8 cellular contexts compared by ENCODE assay signal in the genomic region with DNA sequence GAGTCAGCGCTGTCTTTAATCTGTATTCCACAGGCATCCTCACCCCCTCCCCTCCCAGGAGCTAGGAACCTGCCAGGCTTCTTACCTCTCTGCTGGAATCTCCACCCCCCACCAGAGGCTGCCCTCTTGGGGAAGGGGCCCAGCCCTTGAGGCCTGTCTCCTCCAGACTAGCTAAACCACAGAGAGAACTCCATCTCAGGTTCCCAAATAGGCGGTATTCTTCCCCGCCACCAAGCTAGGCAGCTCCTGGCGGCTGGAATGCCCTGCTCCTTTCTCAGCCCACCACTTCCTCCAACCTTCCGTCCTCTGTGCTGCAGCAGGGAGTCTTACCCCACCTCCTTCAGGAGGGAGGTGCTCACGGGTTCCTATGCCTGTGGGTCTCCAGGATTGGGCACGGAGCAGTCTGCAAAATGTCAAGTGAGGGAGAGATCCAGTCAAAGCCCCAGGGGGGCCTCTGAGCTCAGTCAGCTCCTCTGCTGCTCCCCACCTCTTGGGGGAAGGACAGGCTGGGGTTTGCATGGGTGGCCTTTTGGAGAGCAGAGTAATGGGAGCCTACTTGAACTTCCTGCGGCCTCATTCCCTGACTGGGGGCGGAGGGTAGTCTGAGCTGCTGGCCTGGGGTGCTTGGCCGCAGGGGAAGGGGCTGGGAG. TPM values are rescaled to one million over a fixed set of nuclear protein-coding genes. Genes with fewer than 3 reads are reported as not detected.
DNase-seq lines count a peak whose midpoint lies in the region; ATAC-seq lines count a peak whose summit lies in the region.

No MANE protein-coding gene starts in this region.

- no peak for ATAC-seq in naive thymus-derived CD8-positive, alpha-beta T cell
- ATAC-seq in HG03354 (IDR thresholded peaks at IDR 0.05; ENCODE audit: poor library complexity, severe bottlenecking, unreplicated experiment), result no peak
- ATAC-seq in GM18498 (IDR thresholded peaks at IDR 0.05; ENCODE audit: unreplicated experiment), result no peak

- peaks cover 10% of the 10 kb centered on the region for H3K36me3 Mint-ChIP-seq in dendritic cell treated with granulocyte-macrophage colony-stimulating factor and Interleukin-4, amounts not matched to agents 40 ng/mL and 50 ng/mL, for 4 days (ENCODE audit: low read depth)
- H3K36me3 Mint-ChIP-seq in naive thymus-derived CD8-positive, alpha-beta T cell, result no peaks in the 10 kb centered on the region

- H3K4me1 ChIP-seq in Karpas-422 (ENCODE audit: low read length), result peaks cover 77% of the 10 kb centered on the region
- H3K4me1 ChIP-seq in GM23248 (ENCODE audit: insufficient read depth), result peaks cover 9% of the 10 kb centered on the region; the same call in 1 of the 2 replicates

- H3K27me3 ChIP-seq in Karpas-422 (ENCODE audit: low read length), result no peaks in the 10 kb centered on the region
- H3K27me3 ChIP-seq in GM23248 (replicated peaks; ENCODE audit: insufficient read depth), result no peaks in the 10 kb centered on the region

- H2AFZ ChIP-seq in Karpas-422 (ENCODE audit: low read length) (no peak overlapping the region), GM23248 (no peak overlapping the region)

- WGBS in GM23248 (ENCODE audit: low coverage in 1 of 2, low lambda C conversion rate in 2 of 2, missing lambda C conversion rate in 2 of 2), 2 experiments, result 82 to 88% methylated on average over 7 to 10 of the region's 10 CpGs

- H3K9me3 Mint-ChIP-seq in dendritic cell treated with granulocyte-macrophage colony-stimulating factor and Interleukin-4, amounts not matched to agents 40 ng/mL and 50 ng/mL, for 4 days, result no peaks in the 10 kb centered on the region
- no peaks in the 10 kb centered on the region for H3K9me3 Mint-ChIP-seq in naive thymus-derived CD8-positive, alpha-beta T cell

- H3K36me3 ChIP-seq in Karpas-422 (ENCODE audit: insufficient read depth, low read length) (no peaks in the 10 kb centered on the region), GM23248 (ENCODE audit: low read depth) (no peaks in the 10 kb centered on the region)

- peak overlapping the region; percentile 66 for H3K4me3 ChIP-seq in Karpas-422 (ENCODE audit: low read length)
- H3K4me3 ChIP-seq in GM23248, result no peak overlapping the region

- peak overlapping the region; percentile 100 for H3K27ac ChIP-seq in Karpas-422 (ENCODE audit: low read length)
- no peak overlapping the region for H3K27ac ChIP-seq in GM23248

- H3K27me3 Mint-ChIP-seq in dendritic cell treated with granulocyte-macrophage colony-stimulating factor and Interleukin-4, amounts not matched to agents 40 ng/mL and 50 ng/mL, for 4 days, result peaks cover 56% of the 10 kb centered on the region
- H3K27me3 Mint-ChIP-seq in naive thymus-derived CD8-positive, alpha-beta T cell, result no peaks in the 10 kb centered on the region

- H3K4me2 ChIP-seq in Karpas-422 (ENCODE audit: low read depth, low read length, poor library complexity, severe bottlenecking), result peak overlapping the region; percentile 88
- no peak overlapping the region for H3K4me2 ChIP-seq in GM23248 (ENCODE audit: unreplicated experiment)

- in situ Hi-C loops in GM23248 (cut with MboI), result no loop called here

- H4K20me1 ChIP-seq in Karpas-422 (ENCODE audit: insufficient read depth, low read depth, low read length) (no peaks in the 10 kb centered on the region), GM23248 (ENCODE audit: insufficient read depth) (no peaks in the 10 kb centered on the region)

- intact Hi-C loops in dendritic cell treated with granulocyte-macrophage colony-stimulating factor and Interleukin-4, amounts not matched to agents 40 ng/mL and 50 ng/mL, for 4 days (cut with micrococcal nuclease), result loop anchor here (10.0 kb wide), 1 partner anchor 56 kb away; no protein-coding TSS in a partner anchor

- peak overlapping the region; percentile 79 for H3K9ac ChIP-seq in Karpas-422 (ENCODE audit: low read length)
- H3K9ac ChIP-seq in GM23248, result no peak overlapping the region

- H3F3A ChIP-seq in GM23248 (ENCODE audit: insufficient read depth), result no peaks in the 10 kb centered on the region; the same call in 1 of the 2 replicates

- POLR2A ChIA-PET in naive thymus-derived CD8-positive, alpha-beta T cell (lab: Charles Lee), result interaction anchor here (0.6 to 8.0 kb wide), 11 partner anchors 11 to 98 kb away, joined by 3 to 55 read pairs (median 5); partner anchors contain the start of gene SREBF1

- peaks cover 41% of the 10 kb centered on the region for H3K4me1 Mint-ChIP-seq in dendritic cell treated with granulocyte-macrophage colony-stimulating factor and Interleukin-4, amounts not matched to agents 40 ng/mL and 50 ng/mL, for 4 days (ENCODE audit: low read depth)
- H3K4me1 Mint-ChIP-seq in naive thymus-derived CD8-positive, alpha-beta T cell, result peaks cover 19 to 50% (median 30%) of the 10 kb centered on the region in 4 donors

- peaks cover 42% of the 10 kb centered on the region for H3K79me2 ChIP-seq in Karpas-422 (ENCODE audit: low read length)
- H3K79me2 ChIP-seq in GM23248 (ENCODE audit: insufficient read depth), result peaks cover 28% of the 10 kb centered on the region

- DNase-seq in DMS 273 (lab: John Stamatoyannopoulos, UW; ENCODE audit: unreplicated experiment) (peak; percentile 74), Karpas-422 (peak; percentile 80), GM23248 (no peak), SW 1271 (lab: John Stamatoyannopoulos, UW) (no peak)
- no peak for DNase-seq in naive thymus-derived CD8-positive, alpha-beta T cell

- H3K9me2 ChIP-seq in Karpas-422 (replicated peaks; ENCODE audit: insufficient read depth, low read length) (no peaks in the 10 kb centered on the region), GM23248 (ENCODE audit: insufficient read depth) (no peaks in the 10 kb centered on the region)

- H3K4me3 Mint-ChIP-seq in dendritic cell treated with granulocyte-macrophage colony-stimulating factor and Interleukin-4, amounts not matched to agents 40 ng/mL and 50 ng/mL, for 4 days, result peak overlapping the region; percentile 28
- peak overlapping the region; percentile 48 to 86 (median 74) for H3K4me3 Mint-ChIP-seq in naive thymus-derived CD8-positive, alpha-beta T cell

- no peaks in the 10 kb centered on the region for H3K9me3 ChIP-seq in Karpas-422 (ENCODE audit: low read length)
- H3K9me3 ChIP-seq in GM23248 (ENCODE audit: low read depth), result no peaks in the 10 kb centered on the region

- no peak overlapping the region for H3K27ac Mint-ChIP-seq in dendritic cell treated with granulocyte-macrophage colony-stimulating factor and Interleukin-4, amounts not matched to agents 40 ng/mL and 50 ng/mL, for 4 days
- H3K27ac Mint-ChIP-seq in naive thymus-derived CD8-positive, alpha-beta T cell, result peak overlapping the region in 9 of 10 donors; percentile 20 to 89 (median 71)

RNA-seq across cellular contexts. Expression of gene SREBF1, which starts 55.7 kb away (rescaled TPM):
- 52.0 and 103 TPM in 2 replicates for total RNA-seq in Karpas-422 (2014; rRNA removed; shearing (Covaris generic); ENCODE audit: low replicate concordance)
- total RNA-seq in naive thymus-derived CD8-positive, alpha-beta T cell, result 10 to 100 TPM; 40.6 to 43.8 TPM
- 10 to 100 TPM; 16.3 to 57.0 (median 44.8) TPM for polyA plus RNA-seq in naive thymus-derived CD8-positive, alpha-beta T cell
- total RNA-seq in GM23248 (2014; rRNA removed; shearing (Covaris generic)), result 34.4 and 36.2 TPM in 2 replicates
- 14.3 and 19.2 TPM in 2 replicates for polyA plus RNA-seq in GM23248 (2016; fragmentation: Nextera tagmentation; extraction: Ambion mirVana)

Comparison
In these comparisons a context has a peak if more than half of its experiments do, and no peak if none do; other contexts are left out.
1. DNase-seq: peak in DMS 273 (single experiment) and Karpas-422 (single experiment); none in naive thymus-derived CD8-positive, alpha-beta T cell (0 of 10), GM23248 (single experiment) and SW 1271 (0 of 2).